In the genomic region with DNA sequence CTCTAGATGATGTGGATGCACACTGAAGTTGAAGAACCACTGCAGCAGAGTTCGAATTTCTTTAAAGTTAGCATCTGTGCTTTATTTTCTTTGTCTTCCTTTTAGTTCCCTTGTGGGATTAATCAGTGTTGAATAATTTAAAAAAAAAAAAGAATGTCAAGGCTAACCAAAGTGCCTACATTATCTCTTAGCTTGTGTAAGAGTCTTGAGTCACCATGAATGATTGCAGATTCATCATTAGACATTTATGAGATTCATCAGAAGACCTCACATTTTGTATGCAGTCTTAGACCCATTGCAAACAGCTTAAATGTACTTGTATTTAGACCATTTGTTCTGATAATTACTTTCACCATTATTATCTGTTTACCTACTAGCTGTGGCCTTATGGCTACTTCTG, we compare ENCODE assay signal across 12 cellular contexts.
DNase-seq lines count a peak whose midpoint lies in the region; ATAC-seq and TF ChIP-seq lines count a peak whose summit lies in the region.
"Had no signal": no experiment of that assay in that cellular context is flagged by ENCODE, and none has a peak within 500 bp of the region (broad histone marks: within the 10 kb centered on the region; RNA-seq: fewer than 3 reads in every experiment).

No MANE protein-coding gene starts in this region.

- H3K36me3 ChIP-seq in PC-9 (ENCODE audit: low read depth): peaks cover 51% of the 10 kb centered on the region

- no peaks in the 10 kb centered on the region for H3K9me2 ChIP-seq in PC-9 (ENCODE audit: insufficient read depth)

- POLR2A ChIA-PET in PC-9 (lab: Charles Lee; ENCODE audit: unreplicated experiment): no interaction called here

- peaks cover 84% of the 10 kb centered on the region for H4K20me1 ChIP-seq in PC-9 (ENCODE audit: insufficient read depth)

- H3K4me2 ChIP-seq in PC-9: peak overlapping the region; percentile 13

- H2AFZ ChIP-seq in PC-9: no peak overlapping the region

- TF ChIP-seq CTCF in PC-9 (conservative IDR thresholded peaks at IDR 0.05): no peak

- H3K27ac ChIP-seq in PC-9: peak overlapping the region; percentile 35

- peak; percentile 75 for DNase-seq in GM04503 (ENCODE audit: low read depth)
- peak in 1 of 2 experiments; percentile 80 for DNase-seq in PC-9
- DNase-seq in fibroblast of gingiva (ENCODE audit: low read depth): peak; percentile 74
- DNase-seq in skeletal muscle cell (ENCODE audit: low read depth): peak; percentile 53
- DNase-seq in activated naive CD4-positive, alpha-beta T cell treated with anti-CD3 and anti-CD28 coated beads, Interleukin-2, amount 50 U/mL, for 16 hours: no peak
- DNase-seq in COLO668 (lab: John Stamatoyannopoulos, UW; ENCODE audit: unreplicated experiment): no peak
- DNase-seq: activated naive CD8-positive, alpha-beta T cell treated with anti-CD3 and anti-CD28 coated beads, Interleukin-2, amount 50 U/mL, for 24 hours; DMS153; hypothalamus; KG1; NCI-H2081 treated with DMSO at 0.1 percent for 48 hours had no signal

- no peaks in the 10 kb centered on the region for H3K27me3 ChIP-seq in PC-9 (ENCODE audit: insufficient read depth, low read depth)

- H3K4me3 ChIP-seq in PC-9 (no peak overlapping the region), skeletal muscle cell (ENCODE audit: low read depth, low read length) (no peak overlapping the region)

- peaks cover 54% of the 10 kb centered on the region for H3K4me1 ChIP-seq in PC-9 (replicated peaks; ENCODE audit: insufficient read depth)

- ATAC-seq in esophagus mucosa: no peak
- ATAC-seq: activated naive CD8-positive, alpha-beta T cell treated with anti-CD3 and anti-CD28 coated beads, Interleukin-2, amount 50 U/mL, for 24 hours had no signal

- CTCF ChIA-PET in PC-9 (lab: Charles Lee): no interaction called here

- H3K79me2 ChIP-seq in PC-9 (ENCODE audit: low read depth): peaks cover 99% of the 10 kb centered on the region

- intact Hi-C loops in PC-9 (cut with micrococcal nuclease; ENCODE audit: unreplicated experiment): no loop called here

- H3K9me3 ChIP-seq in PC-9 (ENCODE audit: insufficient read depth, low read depth): peaks cover 2% of the 10 kb centered on the region; the same call in 1 of the 2 replicates

- BruUV-seq in PC-9 (replicated peaks; lab: Mats Ljungman, UMichigan): no TSS peak

- H3F3A ChIP-seq in PC-9 (ENCODE audit: insufficient read depth, low read depth): peaks cover 93% of the 10 kb centered on the region

Comparison
In these comparisons a context has a peak if more than half of its experiments do, and no peak if none do; other contexts are left out.
1. DNase-seq: peak in GM04503 (single experiment), fibroblast of gingiva (single experiment) and skeletal muscle cell (single experiment); none in activated naive CD4-positive, alpha-beta T cell treated with anti-CD3 and anti-CD28 coated beads, Interleukin-2, amount 50 U/mL, for 16 hours (single experiment) and COLO668 (single experiment).